ENCODE assay signal across 15 cellular contexts in genomic region chr19:55376381-55376933, GRCh38. TPM values are rescaled to one million over a fixed set of nuclear protein-coding genes. Genes with fewer than 3 reads are reported as not detected.
DNase-seq lines count a peak whose midpoint lies in the region; ATAC-seq and TF ChIP-seq lines count a peak whose summit lies in the region.
"Had no signal": no experiment of that assay in that cellular context is flagged by ENCODE, and none has a peak within 500 bp of the region (broad histone marks: within the 10 kb centered on the region; RNA-seq: fewer than 3 reads in every experiment).

Gene TMEM190 (plus strand): TSS chr19:55376826. CDS start chr19:55376854, 28 bp downstream.

- in situ Hi-C loops in gastrocnemius medialis (cut with MboI; ENCODE audit: low sequenced_read_pairs in 4 of 4) = loop anchor here in 1 of 4 donors (10.0 kb wide), 1 partner anchor 288 kb away; no protein-coding TSS in a partner anchor

- H3K27me3 ChIP-seq in testis (no peaks in the 10 kb centered on the region), gastrocnemius medialis (peaks cover 51 to 65% (median 62%) of the 10 kb centered on the region in 3 donors)
- H3K27me3 ChIP-seq: SJSA1 had no signal

- H3K36me3 ChIP-seq in testis (ENCODE audit: low read depth, missing control alignments) = no peaks in the 10 kb centered on the region
- H3K36me3 ChIP-seq in gastrocnemius medialis = no peaks in the 10 kb centered on the region
- H3K36me3 ChIP-seq: SJSA1, thoracic aorta had no signal

- H3K27me3 Mint-ChIP-seq in T-helper 17 cell = peaks cover 23% of the 10 kb centered on the region

- no peak within 1 kb of the TSS for H3K4me3 Mint-ChIP-seq in T-helper 17 cell
- H3K4me3 Mint-ChIP-seq: activated naive CD4-positive, alpha-beta T cell treated with anti-CD3 and anti-CD28 coated beads for 36 hours; IgD-negative memory B cell had no signal

- no peak for ATAC-seq in T-helper 17 cell
- no peak for ATAC-seq in GM19023 (IDR thresholded peaks at IDR 0.05; ENCODE audit: unreplicated experiment)
- ATAC-seq in gastrocnemius medialis = no peak

- H3K27ac ChIP-seq in testis (no peak within 1 kb of the TSS), gastrocnemius medialis (no peak within 1 kb of the TSS)
- H3K27ac ChIP-seq: SJSA1, thoracic aorta had no signal

- H3K4me1 ChIP-seq in testis = no peaks in the 10 kb centered on the region
- no peaks in the 10 kb centered on the region for H3K4me1 ChIP-seq in gastrocnemius medialis

- H3K9me3 ChIP-seq in T-helper 17 cell (ENCODE audit: control insufficient read depth, low read length, poor library complexity, severe bottlenecking) (no peaks in the 10 kb centered on the region), testis (no peaks in the 10 kb centered on the region), gastrocnemius medialis (no peaks in the 10 kb centered on the region)
- H3K9me3 ChIP-seq: SJSA1, thoracic aorta had no signal

- peaks cover 8% of the 10 kb centered on the region for H3K36me3 Mint-ChIP-seq in T-helper 17 cell (ENCODE audit: low read depth)

- intact Hi-C loops in testis (cut with DNase I; ENCODE audit: low total_unique reads) (no loop called here), gastrocnemius medialis (cut with DNase I; ENCODE audit: low total_unique reads) (no loop called here)

- no peak for TF ChIP-seq POLR2A in testis (IDR thresholded peaks at IDR 0.05)
- TF ChIP-seq POLR2A in gastrocnemius medialis (IDR thresholded peaks at IDR 0.05) = no peak

- peak within 1 kb of the TSS; percentile 41 for H3K27ac Mint-ChIP-seq in T-helper 17 cell
- H3K27ac Mint-ChIP-seq: activated naive CD4-positive, alpha-beta T cell treated with anti-CD3 and anti-CD28 coated beads for 36 hours had no signal

- WGBS in testis, 2 donors = 77 to 79% methylated on average over 11 to 18 of the region's 18 CpGs

- no peak within 1 kb of the TSS for H3K4me3 ChIP-seq in testis
- no peak within 1 kb of the TSS for H3K4me3 ChIP-seq in gastrocnemius medialis
- H3K4me3 ChIP-seq: SJSA1, thoracic aorta had no signal

- peaks cover 11% of the 10 kb centered on the region for H3K4me1 Mint-ChIP-seq in T-helper 17 cell

- TF ChIP-seq CTCF in testis (IDR thresholded peaks at IDR 0.05) = no peak
- TF ChIP-seq CTCF in gastrocnemius medialis (IDR thresholded peaks at IDR 0.05 in 4 of 5, conservative IDR thresholded peaks at IDR 0.05 in 1 of 5) = no peak

- peak; percentile 75 for DNase-seq in NCI-H748 (lab: John Stamatoyannopoulos, UW; ENCODE audit: unreplicated experiment)
- no peak for DNase-seq in NCI-H748 treated with DMSO at 0.1 percent for 48 hours (lab: John Stamatoyannopoulos, UW)
- DNase-seq in T-helper 17 cell = no peak
- peak; percentile 78 for DNase-seq in islet precursor cell
- DNase-seq in testis = no peak
- no peak for DNase-seq in NCI-H526 treated with DMSO at 0.1 percent for 48 hours (lab: John Stamatoyannopoulos, UW)
- DNase-seq in gastrocnemius medialis = no peak
- DNase-seq: activated naive CD4-positive, alpha-beta T cell treated with anti-CD3 and anti-CD28 coated beads for 36 hours; NCI-H1436 treated with DMSO at 0.1 percent for 48 hours; NCI-H774 had no signal

RNA-seq across cellular contexts. Expression of gene TMEM190, which starts in this region (rescaled TPM):
- not detected for total RNA-seq in T-helper 17 cell
- total RNA-seq in testis = 10 to 100 TPM; 12.9 to 19.2 TPM
- 35.4 TPM for polyA plus RNA-seq in testis (ENCODE audit: insufficient read depth, low read depth, low replicate concordance)
- not detected for total RNA-seq in gastrocnemius medialis
- total RNA-seq: activated naive CD4-positive, alpha-beta T cell treated with anti-CD3 and anti-CD28 coated beads for 36 hours; lung microvascular endothelial cell; SJSA1; thoracic aorta had no signal
- polyA plus RNA-seq: IgD-negative memory B cell had no signal

Comparison
In these comparisons a context has a peak if more than half of its experiments do, and no peak if none do; other contexts are left out.
1. RNA of gene TMEM190 (total RNA-seq): 12.9 to 19.2 TPM in testis; not detected in T-helper 17 cell and not detected in gastrocnemius medialis; every median in the first group is over 10 times any median in the second.
2. DNase-seq: peak in NCI-H748 (single experiment) and islet precursor cell (single experiment); none in NCI-H748 treated with DMSO at 0.1 percent for 48 hours (single experiment), T-helper 17 cell (0 of 3), testis (single experiment), NCI-H526 treated with DMSO at 0.1 percent for 48 hours (single experiment) and gastrocnemius medialis (0 of 2).